In genomic region chr14:23523229-23524016, GRCh38 we compare ENCODE assay signal across 28 cellular contexts. TPM values are rescaled to one million over a fixed set of nuclear protein-coding genes. Genes with fewer than 3 reads are reported as not detected.
"Had no signal": no experiment of that assay in that cellular context is flagged by ENCODE, and none has a peak within 500 bp of the region (broad histone marks: within the 10 kb centered on the region; RNA-seq: fewer than 3 reads in every experiment).

No MANE protein-coding gene starts in this region.

- DNase-seq: activated B cell treated with CpG ODN at 0.5 μM for 24 hours; activated CD4-positive, alpha-beta T cell treated with anti-CD3 and anti-CD28 coated beads for 1 hour; activated CD4-positive, alpha-beta T cell treated with anti-CD3 and anti-CD28 coated beads, Interleukin-2, amount 10 ng/mL, durations not matched to agents 24 days and 14 days; activated CD4-positive, alpha-beta T cell treated with anti-CD3 and anti-CD28 coated beads, Interleukin-2, amount 50 U/mL, for 48 hours; activated CD8-positive, alpha-beta memory T cell treated with anti-CD3 and anti-CD28 coated beads, Interleukin-2, amount 10 ng/mL, durations not matched to agents 7 days and 5 days; activated effector memory CD4-positive, alpha-beta T cell treated with anti-CD3 and anti-CD28 coated beads, Interleukin-2, amount 50 U/mL, for 16 hours; activated naive CD4-positive, alpha-beta T cell treated with anti-CD3 and anti-CD28 coated beads for 36 hours; activated T-cell treated with anti-CD3 and anti-CD28 coated beads, Interleukin-2, amount 50 U/mL, for 24 hours; amygdala; brain microvascular endothelial cell; Kasumi-1; KBM-7; NCI-H1092 treated with DMSO at 0.1 percent for 48 hours; NCI-H1417 treated with DMSO at 0.1 percent for 48 hours; NCI-H1694; NCI-H2029; NCI-H2107; NCI-H446; NCI-H524; NCI-H748 treated with DMSO at 0.1 percent for 48 hours; RPMI8226; T-cell; T-helper 2 cell; T1000 had no signal

- H3K4me3 ChIP-seq: cardiac muscle cell, SK-N-MC had no signal

- H3K27me3 ChIP-seq: brain microvascular endothelial cell, cardiac muscle cell had no signal

- ATAC-seq: activated CD8-positive, alpha-beta memory T cell treated with anti-CD3 and anti-CD28 coated beads, Interleukin-2, amount 10 ng/mL, durations not matched to agents 7 days and 5 days; Right ventricle myocardium inferior; T-cell had no signal

- H3K27ac ChIP-seq: brain microvascular endothelial cell, cardiac muscle cell, SK-N-MC had no signal

- H3K36me3 ChIP-seq: brain microvascular endothelial cell, cardiac muscle cell had no signal

RNA-seq across cellular contexts. Expression of gene JPH4, which starts 55.2 kb away (rescaled TPM):
- total RNA-seq: activated CD4-positive, alpha-beta T cell treated with anti-CD3 and anti-CD28 coated beads, Interleukin-2, amount 10 ng/mL, durations not matched to agents 24 days and 14 days; OCI-LY7 had no signal
